In genomic region chr19:8307965-8308866, GRCh38 we compare ENCODE assay signal across 8 cellular contexts.
DNase-seq lines count a peak whose midpoint lies in the region; ATAC-seq and TF ChIP-seq lines count a peak whose summit lies in the region.

TSS of gene CD320 (minus strand) at chr19:8308358. CDS start at chr19:8308290, 68 bp downstream.

- H3K9me3 Mint-ChIP-seq in nephron progenitor cell = no peaks in the 10 kb centered on the region

- H3K4me3 Mint-ChIP-seq in nephron progenitor cell = peak within 1 kb of the TSS; percentile 94

- H3K36me3 Mint-ChIP-seq in nephron progenitor cell (ENCODE audit: low read depth) = peaks cover 39% of the 10 kb centered on the region

- peaks cover 47% of the 10 kb centered on the region for H3K4me1 Mint-ChIP-seq in nephron progenitor cell

- H3K27ac Mint-ChIP-seq in nephron progenitor cell = peak within 1 kb of the TSS; percentile 93

- DNase-seq in DMS53 (lab: John Stamatoyannopoulos, UW) = peak; percentile 93
- peak; percentile 93 for DNase-seq in LoVo (ENCODE audit: low spot score)
- DNase-seq in RPMI8226 = peak; percentile 96
- DNase-seq in activated effector memory CD4-positive, alpha-beta T cell treated with Interleukin-2 at 50 U/mL for 16 hours = peak; percentile 83
- peak; percentile 64 for DNase-seq in fibroblast of the conjunctiva (ENCODE audit: low read depth)
- peak; percentile 96 for DNase-seq in nephron progenitor cell
- peak; percentile 91 for DNase-seq in stimulated activated naive CD8-positive, alpha-beta T cell treated with anti-CD3 and anti-CD28 coated beads, Interleukin-15, Interleukin-2, amounts not matched to agents 100 U/mL and 50 U/mL, for 24 hours

- peak; percentile 74 for ATAC-seq in GM21723 (IDR thresholded peaks at IDR 0.05; ENCODE audit: unreplicated experiment)
- peak; percentile 91 for ATAC-seq in stimulated activated naive CD8-positive, alpha-beta T cell treated with anti-CD3 and anti-CD28 coated beads, Interleukin-15, Interleukin-2, amounts not matched to agents 100 U/mL and 50 U/mL, for 24 hours

- TF ChIP-seq CTCF in nephron progenitor cell (IDR thresholded peaks at IDR 0.05) = no peak

- H3K27me3 Mint-ChIP-seq in nephron progenitor cell (ENCODE audit: low read depth, poor library complexity) = peaks cover 2% of the 10 kb centered on the region

Comparison
In these comparisons a context has a peak if more than half of its experiments do, and no peak if none do; other contexts are left out.
1. Peak in every context shown above with its lines: DNase-seq and ATAC-seq.